Comparison of ENCODE assay signal across 13 cellular contexts in the genomic region with DNA sequence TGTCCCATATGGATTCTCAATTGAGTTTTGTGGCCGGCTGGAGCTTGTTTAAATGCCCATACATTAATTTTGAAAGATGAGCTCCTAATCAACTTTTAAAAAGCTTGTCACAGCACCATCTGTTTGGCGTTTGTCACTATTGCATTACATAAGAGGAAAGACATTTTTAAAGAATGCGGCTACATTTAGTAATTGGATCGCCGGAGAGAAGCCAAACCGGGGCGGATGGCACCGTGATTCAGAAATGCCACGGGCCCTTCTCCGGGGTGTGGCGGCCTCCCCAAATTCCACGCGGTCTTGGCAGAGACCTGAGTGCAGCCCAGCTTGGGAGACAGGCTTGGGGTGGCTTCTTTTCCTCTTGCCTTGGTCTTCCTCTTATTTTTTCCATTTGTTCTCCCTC.
A peak's percentile ranks its signal among the peaks of the same experiment; 100 is the strongest.
DNase-seq lines count a peak whose midpoint lies in the region; ATAC-seq and TF ChIP-seq lines count a peak whose summit lies in the region.
"Had no signal": no experiment of that assay in that cellular context is flagged by ENCODE, and none has a peak within 500 bp of the region (broad histone marks: within the 10 kb centered on the region; RNA-seq: fewer than 3 reads in every experiment).

No MANE protein-coding gene starts in this region.

- peaks cover 2% of the 10 kb centered on the region; the same call in 1 of the 2 replicates for H3K9me3 ChIP-seq in AG04450 (ENCODE audit: control insufficient read depth, insufficient read depth, low read length)
- no peaks in the 10 kb centered on the region for H3K9me3 ChIP-seq in CD4-positive, alpha-beta memory T cell (ENCODE audit: control insufficient read depth in 1 of 2, low read length in 2 of 2)
- H3K9me3 ChIP-seq: BLaER1, lower lobe of right lung had no signal

- H3K27me3 ChIP-seq in AG04450 (ENCODE audit: control insufficient read depth, insufficient read depth, low read length), result peaks cover 10% of the 10 kb centered on the region
- no peaks in the 10 kb centered on the region for H3K27me3 ChIP-seq in CD4-positive, alpha-beta memory T cell (ENCODE audit: insufficient read depth, low read length)
- H3K27me3 ChIP-seq: BLaER1 had no signal

- no peak for ATAC-seq in left lobe of liver

- H3K27me3 Mint-ChIP-seq in mesothelial cell of epicardium (ENCODE audit: low read depth), result peaks cover 18% of the 10 kb centered on the region
- H3K27me3 Mint-ChIP-seq in CD4-positive, alpha-beta memory T cell, result peaks cover 7 to 13% of the 10 kb centered on the region in 2 donors

- H3K4me3 ChIP-seq in AG04450 (ENCODE audit: low read depth, low read length), result no peak overlapping the region
- no peak overlapping the region for H3K4me3 ChIP-seq in choroid plexus epithelial cell (ENCODE audit: low read depth, low read length)
- H3K4me3 ChIP-seq in CD4-positive, alpha-beta memory T cell (ENCODE audit: low read length in 2 of 2), result no peak overlapping the region
- H3K4me3 ChIP-seq: BLaER1, cardiac muscle cell, lower lobe of right lung had no signal

- peak overlapping the region; percentile 71 for H3K27ac Mint-ChIP-seq in mesothelial cell of epicardium
- H3K27ac Mint-ChIP-seq in CD4-positive, alpha-beta memory T cell, result no peak overlapping the region

- no peaks in the 10 kb centered on the region for H3K4me1 ChIP-seq in CD4-positive, alpha-beta memory T cell (ENCODE audit: insufficient read depth, low read length)
- H3K4me1 ChIP-seq: lower lobe of right lung had no signal

- H3K4me3 Mint-ChIP-seq in mesothelial cell of epicardium, result no peak overlapping the region
- no peak overlapping the region for H3K4me3 Mint-ChIP-seq in CD4-positive, alpha-beta memory T cell

- no peaks in the 10 kb centered on the region for H3K9me3 Mint-ChIP-seq in mesothelial cell of epicardium
- no peaks in the 10 kb centered on the region for H3K9me3 Mint-ChIP-seq in CD4-positive, alpha-beta memory T cell

- intact Hi-C loops in CD4-positive, alpha-beta memory T cell (cut with micrococcal nuclease), result no loop called here

- no peaks in the 10 kb centered on the region for H3K36me3 ChIP-seq in CD4-positive, alpha-beta memory T cell (ENCODE audit: insufficient read depth, low read length)
- H3K36me3 ChIP-seq: BLaER1, cardiac muscle cell, lower lobe of right lung had no signal

- H3K4me1 Mint-ChIP-seq in mesothelial cell of epicardium, result peaks cover 15% of the 10 kb centered on the region
- H3K4me1 Mint-ChIP-seq in CD4-positive, alpha-beta memory T cell, result no peaks in the 10 kb centered on the region

- TF ChIP-seq CTCF in AG04450 (IDR thresholded peaks at IDR 0.05; ENCODE audit: low read depth, low read length), result no peak
- TF ChIP-seq CTCF in choroid plexus epithelial cell (conservative IDR thresholded peaks at IDR 0.05; ENCODE audit: low read depth, low read length), result no peak
- TF ChIP-seq CTCF in mesothelial cell of epicardium (IDR thresholded peaks at IDR 0.05; ENCODE audit: unreplicated experiment), result no peak

- CTCF ChIA-PET in AG04450 (lab: Charles Lee), result interaction anchor here (0.7 to 2.5 kb wide), 3 partner anchors 11 to 189 kb away, joined by 3 to 6 read pairs (median 4); no protein-coding TSS in a partner anchor
- CTCF ChIA-PET in CD4-positive, alpha-beta memory T cell (lab: Charles Lee; ENCODE audit: partially characterized antibody), result interaction anchor here (1.8 kb wide), 1 partner anchor 11 kb away, joined by 7 read pairs; no protein-coding TSS in a partner anchor

- DNase-seq in AG04450 (ENCODE audit: low read depth, low spot score), result no peak
- DNase-seq in NCI-H226, result peak; percentile 92
- peak; percentile 33 for DNase-seq in choroid plexus epithelial cell (ENCODE audit: low read depth)
- no peak for DNase-seq in mesothelial cell of epicardium (ENCODE audit: low spot score in 2 of 2, unreplicated experiment in 2 of 2)
- DNase-seq in left lobe of liver (ENCODE audit: low spot score), result no peak
- no peak for DNase-seq in activated CD4-positive, CD25-positive, alpha-beta regulatory T cell (lab: John Stamatoyannopoulos, UW)
- DNase-seq in CD4-positive, alpha-beta memory T cell, result no peak
- no peak for DNase-seq in activated effector memory CD4-positive, alpha-beta T cell treated with Interleukin-2 at 50 U/mL for 16 hours
- DNase-seq: lower lobe of right lung; NCI-H2081; stimulated activated CD4-positive, alpha-beta T cell treated with anti-CD3 and anti-CD28 coated beads, Interleukin-4, amount 100 ng/mL, for 4 hours had no signal

- H3K36me3 Mint-ChIP-seq in mesothelial cell of epicardium, result no peaks in the 10 kb centered on the region
- no peaks in the 10 kb centered on the region for H3K36me3 Mint-ChIP-seq in CD4-positive, alpha-beta memory T cell

- POLR2A ChIA-PET in AG04450 (lab: Yijun Ruan, JAX), result interaction anchor here (0.7 to 1.3 kb wide), 3 partner anchors 9 to 165 kb away, joined by 3 read pairs; no protein-coding TSS in a partner anchor
- POLR2A ChIA-PET in CD4-positive, alpha-beta memory T cell (lab: Charles Lee; ENCODE audit: partially characterized antibody), result no interaction called here

- peak overlapping the region; percentile 85 for H3K27ac ChIP-seq in AG04450 (ENCODE audit: low read depth, low read length)
- no peak overlapping the region for H3K27ac ChIP-seq in CD4-positive, alpha-beta memory T cell (ENCODE audit: low read depth, low read length)
- H3K27ac ChIP-seq: BLaER1, cardiac muscle cell, lower lobe of right lung had no signal

Comparison
In these comparisons a context has a peak if more than half of its experiments do, and no peak if none do; other contexts are left out.
1. DNase-seq: peak in NCI-H226 (single experiment) and choroid plexus epithelial cell (single experiment); none in AG04450 (single experiment), mesothelial cell of epicardium (0 of 2), left lobe of liver (single experiment), activated CD4-positive, CD25-positive, alpha-beta regulatory T cell (0 of 4), CD4-positive, alpha-beta memory T cell (0 of 5) and activated effector memory CD4-positive, alpha-beta T cell treated with Interleukin-2 at 50 U/mL for 16 hours (single experiment).